23 cellular contexts compared by ENCODE assay signal in the genomic region with DNA sequence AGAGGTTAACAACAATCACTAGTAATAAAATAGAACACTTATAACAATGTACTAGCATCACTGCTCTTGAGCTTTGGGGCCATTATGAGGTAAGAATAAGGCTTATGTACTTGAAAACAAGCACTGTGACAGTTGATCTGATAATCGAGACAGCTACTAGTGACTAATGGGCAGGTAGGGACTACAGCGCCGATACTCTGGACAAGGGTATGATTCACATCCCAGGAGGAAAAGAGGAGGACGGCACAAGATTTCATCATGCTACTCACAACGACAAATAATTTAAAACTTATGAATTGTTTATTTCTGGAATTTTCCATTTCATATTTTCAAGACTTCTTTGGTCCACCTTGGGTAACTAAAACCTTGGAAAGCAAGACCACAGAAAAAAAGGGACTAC.
"Had no signal": no experiment of that assay in that cellular context is flagged by ENCODE, and none has a peak within 500 bp of the region (broad histone marks: within the 10 kb centered on the region; RNA-seq: fewer than 3 reads in every experiment).

No MANE protein-coding gene starts in this region.

- H3K4me2 ChIP-seq: smooth muscle cell had no signal

- H3K27ac ChIP-seq: esophagus squamous epithelium, heart left ventricle, sigmoid colon, transverse colon, uterus, WERI-Rb-1 had no signal

- H3K27me3 ChIP-seq: esophagus squamous epithelium, sigmoid colon, transverse colon, uterus had no signal

- H3K9me3 ChIP-seq: esophagus squamous epithelium, heart left ventricle, sigmoid colon, transverse colon, uterus had no signal

- DNase-seq: activated CD4-positive, alpha-beta T cell treated with anti-CD3 and anti-CD28 coated beads, Interleukin-2, amount 10 ng/mL, durations not matched to agents 7 days and 5 days; activated CD4-positive, CD25-positive, alpha-beta regulatory T cell treated with anti-CD3 and anti-CD28 coated beads, Interleukin-2, amount 50 U/mL, for 72 hours; activated CD8-positive, alpha-beta memory T cell treated with anti-CD3 and anti-CD28 coated beads, Interleukin-2, amount 10 ng/mL, durations not matched to agents 7 days and 5 days; activated CD8-positive, alpha-beta T cell treated with anti-CD3 and anti-CD28 coated beads for 36 hours; activated gamma-delta T cell; activated naive CD4-positive, alpha-beta T cell treated with anti-CD3 and anti-CD28 coated beads, Interleukin-2, amount 50 U/mL, for 16 hours; activated naive CD8-positive, alpha-beta T cell treated with anti-CD3 and anti-CD28 coated beads, Interleukin-2, amount 50 U/mL, for 24 hours; activated T-cell treated with anti-CD3 and anti-CD28 coated beads for 4 hours; dermis blood vessel endothelial cell; effector memory CD4-positive, alpha-beta T cell; esophagus squamous epithelium; heart left ventricle; left cardiac atrium; mesenchymal stem cell; retina; sigmoid colon; stimulated activated CD4-positive, alpha-beta T cell treated with anti-CD3 and anti-CD28 coated beads, Interleukin-15, amount 100 ng/mL, for 24 hours; stimulated activated CD8-positive, alpha-beta memory T cell treated with anti-CD3 and anti-CD28 coated beads, Interleukin-4, amount 100 ng/mL, for 48 hours; stimulated activated naive B cell treated with anti-CD40 and anti-IgM and Interleukin-4, amounts not matched to agents 10 μg/mL and 1 μg/mL and 100 μg/mL, for 72 hours; transverse colon; uterus; WERI-Rb-1 had no signal

- H3K36me3 ChIP-seq: esophagus squamous epithelium, heart left ventricle, sigmoid colon, transverse colon, uterus, WERI-Rb-1 had no signal

- H3K4me1 ChIP-seq: heart left ventricle, sigmoid colon, transverse colon, uterus had no signal

- H3K4me3 ChIP-seq: esophagus squamous epithelium, heart left ventricle, sigmoid colon, smooth muscle cell, transverse colon, uterus had no signal
